In genomic region chr1:111605553-111605952, GRCh38 we compare ENCODE assay signal across 10 cellular contexts. TPM values are rescaled to one million over a fixed set of nuclear protein-coding genes. Genes with fewer than 3 reads are reported as not detected.
DNase-seq lines count a peak whose midpoint lies in the region; ATAC-seq and TF ChIP-seq lines count a peak whose summit lies in the region.
"Had no signal": no experiment of that assay in that cellular context is flagged by ENCODE, and none has a peak within 500 bp of the region (broad histone marks: within the 10 kb centered on the region; RNA-seq: fewer than 3 reads in every experiment).

No MANE protein-coding gene starts in this region.

- DNase-seq in LHCN-M2 (ENCODE audit: low read depth) (peak; percentile 38), astrocyte of the hippocampus (ENCODE audit: low read depth, low spot score) (peak; percentile 70), lower lobe of right lung (no peak), LoVo (ENCODE audit: low spot score) (no peak), NCI-H524 (lab: John Stamatoyannopoulos, UW) (no peak), NCI-H69 (lab: John Stamatoyannopoulos, UW) (no peak), HEK293T (ENCODE audit: extremely low spot score) (no peak)
- DNase-seq: SHP77 treated with DMSO at 0.1 percent for 48 hours had no signal

- ATAC-seq in lower lobe of right lung = peak; percentile 54 to 56

- H3K36me3 ChIP-seq in ACC112 (ENCODE audit: insufficient read depth, low read length) (no peaks in the 10 kb centered on the region), lower lobe of right lung (no peaks in the 10 kb centered on the region)

- H3K4me3 ChIP-seq in ACC112 (ENCODE audit: low read depth, low read length) (no peak overlapping the region; the same call in 1 of the 2 replicates), lower lobe of right lung (no peak overlapping the region)

- no peaks in the 10 kb centered on the region for H3K9me3 ChIP-seq in lower lobe of right lung

- H3K4me1 ChIP-seq in ACC112 (ENCODE audit: control insufficient read depth, insufficient read depth, low read length, unreplicated experiment) (peaks cover 20% of the 10 kb centered on the region), lower lobe of right lung (peaks cover 33% of the 10 kb centered on the region)

- TF ChIP-seq CTCF in lower lobe of right lung (IDR thresholded peaks at IDR 0.05) = no peak

- intact Hi-C loops in lower lobe of right lung (cut with DNase I) = no loop called here

- no peak overlapping the region for H2AFZ ChIP-seq in ACC112 (ENCODE audit: low read length, unreplicated experiment)

- CTCF ChIA-PET in HEK293T (lab: Yijun Ruan, JAX) = no interaction called here

- H3K27me3 ChIP-seq in ACC112 (ENCODE audit: insufficient read depth, low read length) = peaks cover 8% of the 10 kb centered on the region
- no peaks in the 10 kb centered on the region for H3K27me3 ChIP-seq in lower lobe of right lung (ENCODE audit: low read depth)

- POLR2A ChIA-PET in HEK293T (lab: Yijun Ruan, JAX) = no interaction called here

- no peaks in the 10 kb centered on the region for H3K79me2 ChIP-seq in ACC112 (ENCODE audit: control insufficient read depth, insufficient read depth, low read length, unreplicated experiment)

- H3K27ac ChIP-seq in ACC112 (ENCODE audit: low read depth, low read length) (peak overlapping the region; percentile 53), lower lobe of right lung (peak overlapping the region; percentile 15)
- H3K27ac ChIP-seq: epithelial cell of prostate had no signal

TF ChIP-seq in HEK293T, 16 proteins besides CTCF, POLR2A, EP300 and RAD21:
- TF ChIP-seq CTBP1 (IDR thresholded peaks at IDR 0.05; ENCODE audit: borderline replicate concordance) = no peak
- TF ChIP-seq PKNOX1 (IDR thresholded peaks at IDR 0.05) = no peak
- TF ChIP-seq FOXM1 (IDR thresholded peaks at IDR 0.05; ENCODE audit: borderline replicate concordance) = no peak
- no peak for TF ChIP-seq HDGF (IDR thresholded peaks at IDR 0.05; ENCODE audit: borderline replicate concordance)
- TF ChIP-seq LEF1 (IDR thresholded peaks at IDR 0.05; ENCODE audit: borderline replicate concordance) = no peak
- TF ChIP-seq FOXK2 (IDR thresholded peaks at IDR 0.05) = no peak
- TF ChIP-seq ZNF384 (IDR thresholded peaks at IDR 0.05) = no peak
- TF ChIP-seq ARNT (IDR thresholded peaks at IDR 0.05) = no peak
- no peak for TF ChIP-seq ELF4 (IDR thresholded peaks at IDR 0.05)
- no peak for TF ChIP-seq L3MBTL2 (conservative IDR thresholded peaks at IDR 0.05)

RNA-seq across cellular contexts. Expression of gene RAP1A, which starts 14.0 kb away (rescaled TPM):
- total RNA-seq in LHCN-M2 (2014; rRNA removed) (19.9 and 24.7 TPM in 2 replicates), lower lobe of right lung (134 TPM)
- polyA plus RNA-seq in LHCN-M2 (2012) = 37.2 TPM

Comparison
In these comparisons a context has a peak if more than half of its experiments do, and no peak if none do; other contexts are left out.
1. DNase-seq: peak in LHCN-M2 (single experiment) and astrocyte of the hippocampus (single experiment); none in lower lobe of right lung (single experiment), LoVo (single experiment), NCI-H524 (0 of 2), NCI-H69 (single experiment) and HEK293T (single experiment).